29 cellular contexts compared by ENCODE assay signal in genomic region chr17:50046667-50047066, GRCh38. TPM values are rescaled to one million over a fixed set of nuclear protein-coding genes. Genes with fewer than 3 reads are reported as not detected.
DNase-seq lines count a peak whose midpoint lies in the region; ATAC-seq and TF ChIP-seq lines count a peak whose summit lies in the region.
"Had no signal": no experiment of that assay in that cellular context is flagged by ENCODE, and none has a peak within 500 bp of the region (broad histone marks: within the 10 kb centered on the region; RNA-seq: fewer than 3 reads in every experiment).

No MANE protein-coding gene starts in this region.

- 89 to 95% methylated on average over 2 to 6 of the region's 6 CpGs for WGBS in endodermal cell (ENCODE audit: insufficient coverage in 1 of 2, insufficient read length in 1 of 2), 2 experiments

- POLR2A ChIA-PET in PC-3 (lab: Charles Lee; ENCODE audit: unreplicated experiment), result interaction anchor here (0.6 kb wide), 1 partner anchor 18 kb away, joined by 5 read pairs; no protein-coding TSS in a partner anchor

- peaks cover 13% of the 10 kb centered on the region for H3F3A ChIP-seq in PC-3 (ENCODE audit: low read length, unreplicated experiment)

- no peaks in the 10 kb centered on the region for H3K36me3 ChIP-seq in PC-3 (ENCODE audit: low read depth, low read length)
- no peaks in the 10 kb centered on the region for H3K36me3 ChIP-seq in endodermal cell (ENCODE audit: control insufficient read depth, insufficient read depth, low read length)
- H3K36me3 ChIP-seq: gastrocnemius medialis, spleen, thoracic aorta, vagina had no signal

- H2AFZ ChIP-seq in PC-3 (ENCODE audit: low read length), result no peak overlapping the region

- ATAC-seq in PC-3 (no peak), HG03457 (IDR thresholded peaks at IDR 0.05; ENCODE audit: unreplicated experiment) (no peak), GM21390 (IDR thresholded peaks at IDR 0.05; ENCODE audit: unreplicated experiment) (no peak)
- ATAC-seq: gastrocnemius medialis had no signal

- peak overlapping the region; percentile 89 for H3K27ac ChIP-seq in PC-3 (ENCODE audit: low read length)
- no peak overlapping the region for H3K27ac ChIP-seq in endodermal cell (ENCODE audit: low read depth, low read length)
- peak overlapping the region in 1 of 2 donors; percentile 66 for H3K27ac ChIP-seq in coronary artery
- H3K27ac ChIP-seq: SK-N-MC, vagina had no signal

- H3K4me3 Mint-ChIP-seq in Calu3 (ENCODE audit: low read depth, unreplicated experiment), result no peak overlapping the region
- no peak overlapping the region for H3K4me3 Mint-ChIP-seq in endodermal cell
- H3K4me3 Mint-ChIP-seq: activated CD4-positive, alpha-beta memory T cell treated with anti-CD3 and anti-CD28 coated beads, Interleukin-2, amount 10 ng/mL, durations not matched to agents 7 days and 5 days; CD8-positive, alpha-beta memory T cell; T-helper 1 cell treated with Interleukin-12 subunit alpha and Interleukin-12 subunit beta and Interleukin-4 antibody, amounts not matched to agents 30 μg/mL and 1 μg/mL, for 36 hours had no signal

- peaks cover 88% of the 10 kb centered on the region for H3K4me1 Mint-ChIP-seq in Calu3 (ENCODE audit: low read depth, unreplicated experiment)
- peaks cover 18% of the 10 kb centered on the region for H3K4me1 Mint-ChIP-seq in endodermal cell

- H3K36me3 Mint-ChIP-seq in Calu3 (ENCODE audit: insufficient read depth, unreplicated experiment), result peaks cover 46% of the 10 kb centered on the region
- no peaks in the 10 kb centered on the region for H3K36me3 Mint-ChIP-seq in endodermal cell (ENCODE audit: low read depth)

- H3K27me3 ChIP-seq in PC-3 (ENCODE audit: low read length) (no peaks in the 10 kb centered on the region), endodermal cell (ENCODE audit: control insufficient read depth, insufficient read depth, low read length, poor library complexity, severe bottlenecking) (no peaks in the 10 kb centered on the region)
- H3K27me3 ChIP-seq: gastrocnemius medialis, vagina had no signal

- no peaks in the 10 kb centered on the region for H4K20me1 ChIP-seq in PC-3 (ENCODE audit: low read length)

- H3K27ac Mint-ChIP-seq in Calu3 (ENCODE audit: unreplicated experiment) (peak overlapping the region; percentile 70), endodermal cell (no peak overlapping the region)
- H3K27ac Mint-ChIP-seq: activated CD4-positive, alpha-beta memory T cell treated with anti-CD3 and anti-CD28 coated beads, Interleukin-2, amount 10 ng/mL, durations not matched to agents 7 days and 5 days; CD8-positive, alpha-beta memory T cell; T-helper 1 cell treated with Interleukin-12 subunit alpha and Interleukin-12 subunit beta and Interleukin-4 antibody, amounts not matched to agents 30 μg/mL and 1 μg/mL, for 36 hours had no signal

- peaks cover 3% of the 10 kb centered on the region for H3K9me3 Mint-ChIP-seq in Calu3 (ENCODE audit: low read depth, unreplicated experiment)
- H3K9me3 Mint-ChIP-seq in endodermal cell, result no peaks in the 10 kb centered on the region
- H3K9me3 Mint-ChIP-seq: activated CD4-positive, alpha-beta memory T cell treated with anti-CD3 and anti-CD28 coated beads, Interleukin-2, amount 10 ng/mL, durations not matched to agents 7 days and 5 days; CD8-positive, alpha-beta memory T cell; stimulated activated naive CD8-positive, alpha-beta T cell treated with anti-CD3 and anti-CD28 coated beads, Interleukin-15, amount 100 ng/mL, for 72 hours; T-helper 1 cell treated with Interleukin-12 subunit alpha and Interleukin-12 subunit beta and Interleukin-4 antibody, amounts not matched to agents 30 μg/mL and 1 μg/mL, for 36 hours had no signal

- in situ Hi-C loops in KBM-7 (cut with MboI; ENCODE audit: low pct_unique_long_range_greater_than_20kb, low sequenced_read_pairs), result no loop called here

- H3K9ac ChIP-seq in PC-3 (ENCODE audit: low read length) (peak overlapping the region; percentile 64; the same call in 1 of the 2 replicates), endodermal cell (ENCODE audit: extremely low read depth, low read length, poor library complexity, severe bottlenecking) (no peak overlapping the region)

- H3K79me2 ChIP-seq in PC-3 (ENCODE audit: low read length), result no peaks in the 10 kb centered on the region

- H3K4me3 ChIP-seq in PC-3 (ENCODE audit: low read length) (no peak overlapping the region), endodermal cell (ENCODE audit: low read length) (no peak overlapping the region), coronary artery (no peak overlapping the region)
- H3K4me3 ChIP-seq: gastrocnemius medialis, SK-N-MC, spleen, thoracic aorta, vagina had no signal

- no peaks in the 10 kb centered on the region for H3K9me2 ChIP-seq in PC-3 (replicated peaks; ENCODE audit: low read length)

- intact Hi-C loops in Calu3 (cut with micrococcal nuclease; ENCODE audit: unreplicated experiment), result no loop called here
- intact Hi-C loops in PC-3 (cut with micrococcal nuclease), result no loop called here
- intact Hi-C loops in posterior vena cava (cut with DNase I), result no loop called here

- no peaks in the 10 kb centered on the region for H3K27me3 Mint-ChIP-seq in Calu3 (ENCODE audit: unreplicated experiment)
- peaks cover 11% of the 10 kb centered on the region for H3K27me3 Mint-ChIP-seq in endodermal cell (ENCODE audit: insufficient read depth)

- H3K4me1 ChIP-seq in PC-3 (ENCODE audit: insufficient read depth, low read length), result peaks cover 81% of the 10 kb centered on the region
- no peaks in the 10 kb centered on the region for H3K4me1 ChIP-seq in endodermal cell (ENCODE audit: control insufficient read depth, insufficient read depth, low read length)

- no TSS peak for BruUV-seq in Calu3 (replicated peaks; lab: Mats Ljungman, UMichigan)
- no TSS peak for BruUV-seq in PC-3 (replicated peaks; lab: Mats Ljungman, UMichigan)

- peak overlapping the region; percentile 65; the same call in 1 of the 2 replicates for H3K4me2 ChIP-seq in PC-3 (ENCODE audit: low read length)

- DNase-seq in Calu3, result no peak
- no peak for DNase-seq in PC-3
- DNase-seq in endodermal cell, result peak; percentile 48
- DNase-seq in posterior vena cava (ENCODE audit: low spot score), result peak; percentile 38
- no peak for DNase-seq in KBM-7
- no peak for DNase-seq in coronary artery (ENCODE audit: low spot score)
- DNase-seq: activated CD4-positive, alpha-beta memory T cell treated with anti-CD3 and anti-CD28 coated beads, Interleukin-2, amount 10 ng/mL, durations not matched to agents 7 days and 5 days; activated CD4-positive, CD25-positive, alpha-beta regulatory T cell treated with anti-CD3 and anti-CD28 coated beads, Interleukin-2, amount 50 U/mL, for 72 hours; activated CD8-positive, alpha-beta memory T cell treated with anti-CD3 and anti-CD28 coated beads, Interleukin-2, amount 50 U/mL, for 4 hours; activated naive CD4-positive, alpha-beta T cell treated with Interleukin-2 at 50 U/mL for 16 hours; CD8-positive, alpha-beta memory T cell; EL; gastrocnemius medialis; left cardiac atrium; NCI-H2107; NCI-H345; NCI-H748 treated with DMSO at 0.1 percent for 48 hours; spleen; stimulated activated CD4-positive, alpha-beta T cell treated with anti-CD3 and anti-CD28 coated beads, Interleukin-2, amount 100 ng/mL, for 24 hours had no signal

- CTCF ChIA-PET in Calu3 (lab: Charles Lee), result interaction anchor here (0.7 kb wide), 1 partner anchor 20 kb away, joined by 4 read pairs; no protein-coding TSS in a partner anchor
- CTCF ChIA-PET in PC-3 (lab: Charles Lee), result no interaction called here

- no peak for TF ChIP-seq CTCF in Calu3 (IDR thresholded peaks at IDR 0.05; ENCODE audit: unreplicated experiment)
- TF ChIP-seq CTCF in PC-3 (conservative IDR thresholded peaks at IDR 0.05; ENCODE audit: low read depth, low read length), result no peak
- TF ChIP-seq CTCF in endodermal cell (conservative IDR thresholded peaks at IDR 0.05), result no peak
- TF ChIP-seq CTCF in coronary artery (IDR thresholded peaks at IDR 0.05), result no peak

- H3K9me3 ChIP-seq in PC-3 (ENCODE audit: low read length) (no peaks in the 10 kb centered on the region), endodermal cell (ENCODE audit: control insufficient read depth, low read length) (no peaks in the 10 kb centered on the region)
- H3K9me3 ChIP-seq: gastrocnemius medialis, spleen, thoracic aorta, vagina had no signal

RNA-seq across cellular contexts. Expression of gene ITGA3, which starts 9.2 kb away (rescaled TPM):
- 539 and 709 TPM in 2 replicates for total RNA-seq in Calu3 (2022)
- 598 and 763 TPM in 2 replicates for total RNA-seq in PC-3 (2014; rRNA removed)
- total RNA-seq in endodermal cell, result 10 to 100 TPM; 16.6 to 21.7 TPM
- 12.1 TPM for polyA plus RNA-seq in endodermal cell (2013, experiment 1 of 2)
- 14.6 TPM for polyA plus RNA-seq in endodermal cell (2013, experiment 2 of 2)
- total RNA-seq in posterior vena cava, result 10 to 100 TPM; 56.3 to 80.3 TPM

RNA-seq across cellular contexts. Expression of gene PDK2, which starts 48.5 kb away (rescaled TPM):
- total RNA-seq in Calu3 (2022) (29.5 and 39.1 TPM in 2 replicates), PC-3 (2014; rRNA removed) (31.9 and 37.6 TPM in 2 replicates), endodermal cell (10 to 100 TPM; 23.0 to 24.2 TPM), posterior vena cava (10 to 100 TPM; 26.0 to 27.7 TPM)
- polyA plus RNA-seq in endodermal cell (2013, experiment 1 of 2), result 24.0 TPM
- polyA plus RNA-seq in endodermal cell (2013, experiment 2 of 2), result 20.7 TPM

RNA-seq across cellular contexts. Expression of gene DLX3, which starts 51.6 kb away (rescaled TPM):
- total RNA-seq in Calu3 (2022) (not detected in 2 replicates), PC-3 (2014; rRNA removed) (0.18 and 0.23 TPM in 2 replicates), endodermal cell (1 to 10 TPM in 1 of 2 donors, under 1 TPM in 1; 0.58 to 1.4 TPM), posterior vena cava (under 1 TPM in 1 of 2 donors, not detected in 1; 0.23 TPM)
- 1.2 TPM for polyA plus RNA-seq in endodermal cell (2013, experiment 1 of 2)
- 1.5 TPM for polyA plus RNA-seq in endodermal cell (2013, experiment 2 of 2)
- total RNA-seq: activated CD4-positive, alpha-beta memory T cell treated with anti-CD3 and anti-CD28 coated beads, Interleukin-2, amount 10 ng/mL, durations not matched to agents 7 days and 5 days; dermis microvascular lymphatic vessel endothelial cell; fibroblast of lung; gastrocnemius medialis; spleen had no signal
- polyA plus RNA-seq: CD8-positive, alpha-beta memory T cell; fibroblast of lung; neural cell had no signal

Comparison
In these comparisons a context has a peak if more than half of its experiments do, and no peak if none do; other contexts are left out.
1. DNase-seq: peak in endodermal cell (single experiment) and posterior vena cava (single experiment); none in Calu3 (single experiment), PC-3 (single experiment), KBM-7 (single experiment) and coronary artery (single experiment).